Comparison of ENCODE assay signal across 27 cellular contexts in genomic region chr11:64072403-64072802, GRCh38. TPM values are rescaled to one million over a fixed set of nuclear protein-coding genes. Genes with fewer than 3 reads are reported as not detected.
"Had no signal": no experiment of that assay in that cellular context is flagged by ENCODE, and none has a peak within 500 bp of the region (broad histone marks: within the 10 kb centered on the region; RNA-seq: fewer than 3 reads in every experiment).

No MANE protein-coding gene starts in this region.

- H3K4me3 Mint-ChIP-seq: memory B cell; naive thymus-derived CD4-positive, alpha-beta T cell; natural killer cell treated with Interleukin-12 subunit alpha and Interleukin-12 subunit beta and Interleukin-15 and Interleukin-18, amount 100 ng/mL, for 72 hours; stimulated activated effector memory CD8-positive, alpha-beta T cell treated with anti-CD3 and anti-CD28 coated beads, Interleukin-12 subunit alpha, Interleukin-12 subunit beta, amount 100 ng/mL, for 72 hours; stimulated activated naive CD8-positive, alpha-beta T cell treated with anti-CD3 and anti-CD28 coated beads, Interleukin-15, Interleukin-2, amounts not matched to agents 100 ng/mL and 50 ng/mL, for 24 hours had no signal

- H3K9me3 Mint-ChIP-seq: memory B cell; naive thymus-derived CD4-positive, alpha-beta T cell; natural killer cell treated with Interleukin-12 subunit alpha and Interleukin-12 subunit beta and Interleukin-15 and Interleukin-18, amount 100 ng/mL, for 72 hours; neural crest cell; stimulated activated effector memory CD8-positive, alpha-beta T cell treated with anti-CD3 and anti-CD28 coated beads, Interleukin-12 subunit alpha, Interleukin-12 subunit beta, amount 100 ng/mL, for 72 hours; stimulated activated naive CD8-positive, alpha-beta T cell treated with anti-CD3 and anti-CD28 coated beads, Interleukin-15, Interleukin-2, amounts not matched to agents 100 ng/mL and 50 ng/mL, for 24 hours had no signal

- H3K9me3 ChIP-seq: heart right ventricle, left ventricle myocardium inferior, mucosa of descending colon, pancreas, prostate gland, sigmoid colon, spleen, testis, thyroid gland, transverse colon, upper lobe of right lung had no signal

- H3K4me2 ChIP-seq: hepatocyte had no signal

- H3K27ac Mint-ChIP-seq: memory B cell; naive thymus-derived CD4-positive, alpha-beta T cell; natural killer cell treated with Interleukin-12 subunit alpha and Interleukin-12 subunit beta and Interleukin-15 and Interleukin-18, amount 100 ng/mL, for 72 hours; stimulated activated naive CD8-positive, alpha-beta T cell treated with anti-CD3 and anti-CD28 coated beads, Interleukin-15, Interleukin-2, amounts not matched to agents 100 ng/mL and 50 ng/mL, for 24 hours had no signal

- H3K4me1 Mint-ChIP-seq: memory B cell had no signal

- DNase-seq: heart right ventricle; islet precursor cell; left ventricle myocardium inferior; mucosa of descending colon; naive thymus-derived CD4-positive, alpha-beta T cell; pancreas; right cardiac atrium; sigmoid colon; small intestine; spleen; stimulated activated CD4-positive, alpha-beta T cell treated with anti-CD3 and anti-CD28 coated beads, Interleukin-4, amount 100 ng/mL, for 24 hours; stimulated activated naive CD4-positive, alpha-beta T cell; testis; transverse colon; upper lobe of right lung had no signal

- H3K27me3 ChIP-seq: heart right ventricle, hepatocyte, pancreas, sigmoid colon, testis, thyroid gland, transverse colon, upper lobe of right lung had no signal

- H3K79me2 ChIP-seq: hepatocyte had no signal

- H3K4me3 ChIP-seq: heart right ventricle, hepatocyte, left ventricle myocardium inferior, lung, mucosa of descending colon, pancreas, prostate gland, sigmoid colon, spleen, testis, thyroid gland, transverse colon, upper lobe of right lung had no signal

- H3K36me3 ChIP-seq: heart right ventricle, left ventricle myocardium inferior, pancreas, prostate gland, sigmoid colon, spleen, thyroid gland, transverse colon, upper lobe of right lung had no signal

- H3K4me1 ChIP-seq: pancreas, prostate gland, testis, thyroid gland, transverse colon, upper lobe of right lung had no signal

- H3K27ac ChIP-seq: heart right ventricle, hepatocyte, left ventricle myocardium inferior, pancreas, prostate gland, spleen, testis, thyroid gland, transverse colon, upper lobe of right lung had no signal

- H3K27me3 Mint-ChIP-seq: naive thymus-derived CD4-positive, alpha-beta T cell; natural killer cell treated with Interleukin-12 subunit alpha and Interleukin-12 subunit beta and Interleukin-15 and Interleukin-18, amount 100 ng/mL, for 72 hours; stimulated activated naive CD8-positive, alpha-beta T cell treated with anti-CD3 and anti-CD28 coated beads, Interleukin-15, Interleukin-2, amounts not matched to agents 100 ng/mL and 50 ng/mL, for 24 hours had no signal

- ATAC-seq: mucosa of descending colon; naive thymus-derived CD4-positive, alpha-beta T cell; natural killer cell treated with Interleukin-12 subunit alpha and Interleukin-12 subunit beta and Interleukin-15 and Interleukin-18, amount 100 ng/mL, for 72 hours; right cardiac atrium; stimulated activated effector memory CD8-positive, alpha-beta T cell treated with anti-CD3 and anti-CD28 coated beads, Interleukin-12 subunit alpha, Interleukin-12 subunit beta, amount 100 ng/mL, for 72 hours; upper lobe of right lung had no signal

- H2AFZ ChIP-seq: hepatocyte had no signal

- H3K36me3 Mint-ChIP-seq: memory B cell; naive thymus-derived CD4-positive, alpha-beta T cell; natural killer cell treated with Interleukin-12 subunit alpha and Interleukin-12 subunit beta and Interleukin-15 and Interleukin-18, amount 100 ng/mL, for 72 hours; stimulated activated effector memory CD8-positive, alpha-beta T cell treated with anti-CD3 and anti-CD28 coated beads, Interleukin-12 subunit alpha, Interleukin-12 subunit beta, amount 100 ng/mL, for 72 hours had no signal

RNA-seq across cellular contexts. Expression of gene FLRT1, which starts 36.7 kb away (rescaled TPM):
- total RNA-seq: mesenteric fat pad; myocyte; naive thymus-derived CD4-positive, alpha-beta T cell; natural killer cell treated with Interleukin-12 subunit alpha and Interleukin-12 subunit beta and Interleukin-15 and Interleukin-18, amount 100 ng/mL, for 72 hours; omental fat pad; upper lobe of right lung had no signal
